ENCODE assay signal across 19 cellular contexts in the genomic region with DNA sequence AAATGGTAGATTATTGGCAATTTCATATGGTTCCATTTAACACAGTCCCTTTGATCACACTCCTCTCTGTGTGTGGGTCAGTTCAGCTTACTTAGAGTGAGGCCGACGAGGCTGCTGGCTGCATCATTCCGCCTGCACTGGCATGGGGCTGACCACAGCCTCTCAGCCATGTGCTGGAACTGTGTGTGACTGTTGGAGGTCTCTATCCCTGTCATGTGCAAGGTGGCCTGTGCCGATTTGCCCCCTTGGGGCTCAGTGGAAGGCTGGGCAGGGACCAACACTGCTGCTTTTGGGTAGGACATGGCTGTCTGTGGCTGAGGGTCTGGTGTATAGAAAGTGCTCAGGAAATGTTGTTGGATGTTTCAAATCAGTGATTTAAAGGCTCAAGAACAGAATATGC.
DNase-seq lines count a peak whose midpoint lies in the region; ATAC-seq and TF ChIP-seq lines count a peak whose summit lies in the region.
"Had no signal": no experiment of that assay in that cellular context is flagged by ENCODE, and none has a peak within 500 bp of the region (broad histone marks: within the 10 kb centered on the region; RNA-seq: fewer than 3 reads in every experiment).

No MANE protein-coding gene starts in this region.

- H2AFZ ChIP-seq in DND-41 (ENCODE audit: low read depth, low read length), result no peak overlapping the region
- no peak overlapping the region for H2AFZ ChIP-seq in Karpas-422 (ENCODE audit: low read length)

- TF ChIP-seq CTCF in DND-41 (IDR thresholded peaks at IDR 0.05; ENCODE audit: borderline replicate concordance, extremely low read depth, low read length, poor library complexity, severe bottlenecking) (no peak), spleen (IDR thresholded peaks at IDR 0.05 in 8 of 11, conservative IDR thresholded peaks at IDR 0.05 in 3 of 11) (no peak)

- H3K4me2 ChIP-seq in DND-41 (ENCODE audit: insufficient read depth, low read length) (no peak overlapping the region), Karpas-422 (ENCODE audit: low read depth, low read length, poor library complexity, severe bottlenecking) (peak overlapping the region; percentile 80)

- ATAC-seq in DND-41 (ENCODE audit: insufficient read depth, low read depth) (no peak), GM21825 (IDR thresholded peaks at IDR 0.05; ENCODE audit: unreplicated experiment) (no peak), GM19023 (IDR thresholded peaks at IDR 0.05; ENCODE audit: unreplicated experiment) (no peak)
- ATAC-seq: HCT116 had no signal

- 86 to 97% (median 92%) methylated on average over 3 to 4 of the region's 4 CpGs for WGBS in spleen, 5 donors

- DNase-seq in DND-41 (peak; percentile 0), Karpas-422 (no peak), mucosa of gallbladder (ENCODE audit: low spot score) (peak; percentile 7), spleen (peak; percentile 59), NCI-H1436 treated with DMSO at 0.1 percent for 48 hours (lab: John Stamatoyannopoulos, UW) (no peak)
- DNase-seq: ACHN; CD4-positive, CD25-positive, alpha-beta regulatory T cell; DMS153; KBM-7; MM.1S; NCI-H1694 treated with DMSO at 0.1 percent for 48 hours; NCI-H2081; NCI-H2227 treated with DMSO at 0.1 percent for 48 hours; NCI-H69; Right ventricle myocardium superior; RPMI8226 had no signal

- no peaks in the 10 kb centered on the region for H3K9me2 ChIP-seq in Karpas-422 (replicated peaks; ENCODE audit: insufficient read depth, low read length)

- no peak for TF ChIP-seq POLR2A in spleen (IDR thresholded peaks at IDR 0.05)

- no peak overlapping the region for H3K9ac ChIP-seq in DND-41 (ENCODE audit: low read depth, low read length)
- peak overlapping the region; percentile 62 for H3K9ac ChIP-seq in Karpas-422 (ENCODE audit: low read length)

- H3K4me3 ChIP-seq in DND-41 (ENCODE audit: low read depth in 1 of 2, low read length in 2 of 2) (no peak overlapping the region), Karpas-422 (ENCODE audit: low read length) (peak overlapping the region; percentile 19; the same call in 1 of the 2 replicates), spleen (no peak overlapping the region)

- H3K27ac ChIP-seq in DND-41 (ENCODE audit: low read length), result no peak overlapping the region
- H3K27ac ChIP-seq in Karpas-422 (ENCODE audit: low read length), result peak overlapping the region; percentile 100
- no peak overlapping the region for H3K27ac ChIP-seq in spleen

- H3K36me3 ChIP-seq in DND-41 (ENCODE audit: insufficient read depth, low read length) (no peaks in the 10 kb centered on the region), Karpas-422 (ENCODE audit: insufficient read depth, low read length) (peaks cover 19% of the 10 kb centered on the region), spleen (no peaks in the 10 kb centered on the region)

- H3K27me3 ChIP-seq in DND-41 (ENCODE audit: insufficient read depth, low read length, poor library complexity) (no peaks in the 10 kb centered on the region), Karpas-422 (ENCODE audit: low read length) (no peaks in the 10 kb centered on the region), spleen (replicated peaks in 1 of 7) (no peaks in the 10 kb centered on the region)

- no peaks in the 10 kb centered on the region for H3K79me2 ChIP-seq in DND-41 (ENCODE audit: insufficient read depth, low read length)
- peaks cover 26% of the 10 kb centered on the region for H3K79me2 ChIP-seq in Karpas-422 (ENCODE audit: low read length)

- H4K20me1 ChIP-seq in DND-41 (ENCODE audit: insufficient read depth, low read length) (no peaks in the 10 kb centered on the region), Karpas-422 (ENCODE audit: insufficient read depth, low read depth, low read length) (no peaks in the 10 kb centered on the region)

- no peaks in the 10 kb centered on the region for H3K4me1 ChIP-seq in DND-41 (ENCODE audit: insufficient read depth, low read length)
- peaks cover 100% of the 10 kb centered on the region for H3K4me1 ChIP-seq in Karpas-422 (ENCODE audit: low read length)
- H3K4me1 ChIP-seq in spleen, result no peaks in the 10 kb centered on the region

- intact Hi-C loops in spleen (cut with DNase I; ENCODE audit: low total_unique reads), result no loop called here

- H3K9me3 ChIP-seq in DND-41 (ENCODE audit: insufficient read depth, low read length, severe bottlenecking) (no peaks in the 10 kb centered on the region), Karpas-422 (ENCODE audit: low read length) (no peaks in the 10 kb centered on the region), spleen (no peaks in the 10 kb centered on the region)

Comparison
In these comparisons a context has a peak if more than half of its experiments do, and no peak if none do; other contexts are left out.
1. DNase-seq: peak in DND-41 (single experiment), mucosa of gallbladder (single experiment) and spleen (single experiment); none in Karpas-422 (single experiment) and NCI-H1436 treated with DMSO at 0.1 percent for 48 hours (single experiment).